Comparison of ENCODE assay signal across 21 cellular contexts in genomic region chr4:151951727-151952078, GRCh38.
DNase-seq lines count a peak whose midpoint lies in the region; ATAC-seq lines count a peak whose summit lies in the region.
"Had no signal": no experiment of that assay in that cellular context is flagged by ENCODE, and none has a peak within 500 bp of the region (broad histone marks: within the 10 kb centered on the region; RNA-seq: fewer than 3 reads in every experiment).

No MANE protein-coding gene starts in this region.

- no peaks in the 10 kb centered on the region for H3K36me3 ChIP-seq in adipocyte (ENCODE audit: control insufficient read depth, insufficient read depth, low read length, severe bottlenecking)
- H3K36me3 ChIP-seq: HAP-1, SJCRH30 had no signal

- H3K4me1 ChIP-seq in adipocyte (ENCODE audit: control insufficient read depth, insufficient read depth, low read length): peaks cover 32% of the 10 kb centered on the region
- H3K4me1 ChIP-seq: HAP-1, SJCRH30 had no signal

- peak; percentile 19 for DNase-seq in NCI-H748 (lab: John Stamatoyannopoulos, UW; ENCODE audit: unreplicated experiment)
- DNase-seq in NCI-H748 treated with DMSO at 0.1 percent for 48 hours (lab: John Stamatoyannopoulos, UW): no peak
- peak; percentile 42 for DNase-seq in G401 (ENCODE audit: low spot score)
- DNase-seq in adipocyte (ENCODE audit: low read depth): no peak
- DNase-seq in putamen (ENCODE audit: low spot score): peak; percentile 56
- DNase-seq in NCI-H187 treated with DMSO at 0.1 percent for 48 hours (lab: John Stamatoyannopoulos, UW): no peak
- no peak for DNase-seq in HuH-7 (ENCODE audit: low spot score)
- DNase-seq: GOT3, HFFc6, KBM-7, NCI-H1048, NCI-H187, NCI-H2107, NCI-H446, NCI-H524 treated with DMSO at 0.1 percent for 48 hours, PC-9, SJCRH30, T-cell had no signal

- H3K9ac ChIP-seq in adipocyte (ENCODE audit: low read length): peak overlapping the region; percentile 55

- no peak overlapping the region for H3K4me3 ChIP-seq in adipocyte (ENCODE audit: low read length)
- H3K4me3 ChIP-seq: HAP-1, PC-9, SJCRH30 had no signal

- in situ Hi-C loops in G401 (cut with HindIII; ENCODE audit: low sequenced_read_pairs): no loop called here

- no peak for ATAC-seq in GM21381 (IDR thresholded peaks at IDR 0.05; ENCODE audit: unreplicated experiment)
- ATAC-seq: Right ventricle myocardium inferior, T-cell had no signal

- H3K9me3 ChIP-seq in adipocyte (ENCODE audit: control insufficient read depth, low read length): peaks cover 8% of the 10 kb centered on the region
- H3K9me3 ChIP-seq: SJCRH30 had no signal

- H3K27me3 ChIP-seq in adipocyte (replicated peaks; ENCODE audit: control insufficient read depth, insufficient read depth, low read length): no peaks in the 10 kb centered on the region
- H3K27me3 ChIP-seq: SJCRH30 had no signal

Comparison
In these comparisons a context has a peak if more than half of its experiments do, and no peak if none do; other contexts are left out.
1. DNase-seq: peak in NCI-H748 (single experiment), G401 (single experiment) and putamen (single experiment); none in NCI-H748 treated with DMSO at 0.1 percent for 48 hours (single experiment), adipocyte (single experiment), NCI-H187 treated with DMSO at 0.1 percent for 48 hours (single experiment) and HuH-7 (single experiment).